In genomic region chr5:90658620-90659019, GRCh38 we compare ENCODE assay signal across 21 cellular contexts.
"Had no signal": no experiment of that assay in that cellular context is flagged by ENCODE, and none has a peak within 500 bp of the region (broad histone marks: within the 10 kb centered on the region; RNA-seq: fewer than 3 reads in every experiment).

No MANE protein-coding gene starts in this region.

- ATAC-seq: left lung; naive thymus-derived CD8-positive, alpha-beta T cell; psoas muscle; right cardiac atrium; stimulated activated effector memory CD8-positive, alpha-beta T cell treated with anti-CD3 and anti-CD28 coated beads, Interleukin-12 subunit alpha, Interleukin-12 subunit beta, amount 100 ng/mL, for 72 hours had no signal

- H3K36me3 ChIP-seq: sigmoid colon, stomach, thyroid gland, vagina had no signal

- DNase-seq: dermis blood vessel endothelial cell; effector memory CD4-positive, alpha-beta T cell; hypothalamus; left lung; mesenchymal stem cell; naive thymus-derived CD8-positive, alpha-beta T cell; nephron progenitor cell; nucleus accumbens; posterior cingulate gyrus; psoas muscle; right cardiac atrium; sigmoid colon; stimulated activated CD4-positive, alpha-beta T cell treated with anti-CD3 and anti-CD28 coated beads, Interleukin-2, amount 100 ng/mL, for 24 hours; stimulated activated CD4-positive, alpha-beta T cell treated with anti-CD3 and anti-CD28 coated beads, Interleukin-4, amount 100 ng/mL, for 24 hours; stimulated activated naive CD4-positive, alpha-beta T cell treated with Interleukin-2 at 50 U/mL for 16 hours; stomach; thyroid gland; trophoblast cell had no signal

- H3K4me1 Mint-ChIP-seq: naive thymus-derived CD8-positive, alpha-beta T cell; nephron progenitor cell; stimulated activated effector memory CD8-positive, alpha-beta T cell treated with anti-CD3 and anti-CD28 coated beads, Interleukin-12 subunit alpha, Interleukin-12 subunit beta, amount 100 ng/mL, for 72 hours had no signal

- H3K27ac Mint-ChIP-seq: naive thymus-derived CD8-positive, alpha-beta T cell; nephron progenitor cell; stimulated activated effector memory CD8-positive, alpha-beta T cell treated with anti-CD3 and anti-CD28 coated beads, Interleukin-12 subunit alpha, Interleukin-12 subunit beta, amount 100 ng/mL, for 72 hours had no signal

- H3K27me3 ChIP-seq: left lung, sigmoid colon, stomach, thyroid gland, vagina had no signal

- H3K9me3 ChIP-seq: left lung, psoas muscle, sigmoid colon, stomach, thyroid gland, vagina had no signal

- H3K9me3 Mint-ChIP-seq: naive thymus-derived CD8-positive, alpha-beta T cell; stimulated activated effector memory CD8-positive, alpha-beta T cell treated with anti-CD3 and anti-CD28 coated beads, Interleukin-12 subunit alpha, Interleukin-12 subunit beta, amount 100 ng/mL, for 72 hours had no signal

- H3K27ac ChIP-seq: coronary artery, left lung, psoas muscle, sigmoid colon, stomach, thyroid gland, vagina had no signal

- H3K4me3 ChIP-seq: coronary artery, left lung, psoas muscle, sigmoid colon, stomach, thyroid gland, vagina had no signal

- H3K36me3 Mint-ChIP-seq: naive thymus-derived CD8-positive, alpha-beta T cell; stimulated activated effector memory CD8-positive, alpha-beta T cell treated with anti-CD3 and anti-CD28 coated beads, Interleukin-12 subunit alpha, Interleukin-12 subunit beta, amount 100 ng/mL, for 72 hours had no signal

- H3K4me3 Mint-ChIP-seq: naive thymus-derived CD8-positive, alpha-beta T cell; nephron progenitor cell; stimulated activated effector memory CD8-positive, alpha-beta T cell treated with anti-CD3 and anti-CD28 coated beads, Interleukin-12 subunit alpha, Interleukin-12 subunit beta, amount 100 ng/mL, for 72 hours had no signal

- H3K4me1 ChIP-seq: left lung, psoas muscle, sigmoid colon, stomach, thyroid gland, vagina had no signal
